Comparison of ENCODE assay signal across 8 cellular contexts in genomic region chr13:49585220-49586157, GRCh38. TPM values are rescaled to one million over a fixed set of nuclear protein-coding genes. Genes with fewer than 3 reads are reported as not detected.
DNase-seq lines count a peak whose midpoint lies in the region; ATAC-seq and TF ChIP-seq lines count a peak whose summit lies in the region.

Gene RCBTB1 (minus strand): TSS chr13:49585558. CDS start chr13:49567279, 18,279 bp downstream.

- TF ChIP-seq CTCF in activated B cell treated with CpG ODN at 0.5 μM for 24 hours (IDR thresholded peaks at IDR 0.05), result no peak

- H3K4me3 Mint-ChIP-seq in activated B cell treated with CpG ODN at 0.5 μM for 24 hours, result peak within 1 kb of the TSS; percentile 90

- H3K36me3 Mint-ChIP-seq in activated B cell treated with CpG ODN at 0.5 μM for 24 hours (ENCODE audit: low read depth), result peaks cover 20% of the 10 kb centered on the region

- H3K27ac Mint-ChIP-seq in activated B cell treated with CpG ODN at 0.5 μM for 24 hours, result peak within 1 kb of the TSS; percentile 86

- H3K27me3 Mint-ChIP-seq in activated B cell treated with CpG ODN at 0.5 μM for 24 hours, result no peaks in the 10 kb centered on the region

- DNase-seq in SIG-M5 treated with dmso at 0.1 percent for 504 hours (lab: John Stamatoyannopoulos, UW; ENCODE audit: unreplicated experiment) (peak; percentile 58), SIG-M5 (lab: John Stamatoyannopoulos, UW) (no peak), NCI-H2107 treated with DMSO at 0.1 percent for 48 hours (lab: John Stamatoyannopoulos, UW; ENCODE audit: unreplicated experiment) (peak; percentile 38), activated B cell treated with CpG ODN at 0.5 μM for 24 hours (peak; percentile 73), iris pigment epithelial cell (ENCODE audit: low read depth) (peak; percentile 57)
- DNase-seq in central memory CD4-positive, alpha-beta T cell, result peak; percentile 67
- DNase-seq in stimulated activated CD4-positive, alpha-beta T cell treated with anti-CD3 and anti-CD28 coated beads, Interleukin-12 subunit alpha, Interleukin-12 subunit beta, amount 100 ng/mL, for 24 hours (ENCODE audit: low read depth in 2 of 2), result peak; percentile 40 to 55

- intact Hi-C loops in activated B cell treated with CpG ODN at 0.5 μM for 24 hours (cut with micrococcal nuclease), result loop anchor here (1.0 to 5.0 kb wide), 8 partner anchors 22 to 608 kb away; partner anchors contain the start of genes ARL11, CAB39L, EBPL and FNDC3A

- H3K4me1 Mint-ChIP-seq in activated B cell treated with CpG ODN at 0.5 μM for 24 hours, result peaks cover 31% of the 10 kb centered on the region

- CTCF ChIA-PET in activated B cell treated with CpG ODN at 0.5 μM for 24 hours (lab: Charles Lee), result interaction anchor here (1.0 to 1.6 kb wide), 2 partner anchors 21 to 90 kb away, joined by 3 to 4 read pairs; partner anchors contain the start of gene PHF11

- ATAC-seq in HG02885 (IDR thresholded peaks at IDR 0.05; ENCODE audit: poor library complexity, unreplicated experiment) (peak; percentile 93), activated B cell treated with CpG ODN at 0.5 μM for 24 hours (ENCODE audit: low read depth) (peak; percentile 87)

- POLR2A ChIA-PET in activated B cell treated with CpG ODN at 0.5 μM for 24 hours (lab: Charles Lee), result interaction anchor here (0.6 to 4.0 kb wide), 8 partner anchors 21 to 208 kb away, joined by 3 to 28 read pairs (median 4); partner anchors contain the start of genes ARL11, CAB39L, PHF11 and SETDB2

- H3K9me3 Mint-ChIP-seq in activated B cell treated with CpG ODN at 0.5 μM for 24 hours, result no peaks in the 10 kb centered on the region

RNA-seq across cellular contexts. Expression of gene RCBTB1, which starts in this region (rescaled TPM):
- 19.7 and 22.6 TPM in 2 replicates for total RNA-seq in activated B cell treated with CpG ODN at 0.5 μM for 24 hours
